In the genomic region with DNA sequence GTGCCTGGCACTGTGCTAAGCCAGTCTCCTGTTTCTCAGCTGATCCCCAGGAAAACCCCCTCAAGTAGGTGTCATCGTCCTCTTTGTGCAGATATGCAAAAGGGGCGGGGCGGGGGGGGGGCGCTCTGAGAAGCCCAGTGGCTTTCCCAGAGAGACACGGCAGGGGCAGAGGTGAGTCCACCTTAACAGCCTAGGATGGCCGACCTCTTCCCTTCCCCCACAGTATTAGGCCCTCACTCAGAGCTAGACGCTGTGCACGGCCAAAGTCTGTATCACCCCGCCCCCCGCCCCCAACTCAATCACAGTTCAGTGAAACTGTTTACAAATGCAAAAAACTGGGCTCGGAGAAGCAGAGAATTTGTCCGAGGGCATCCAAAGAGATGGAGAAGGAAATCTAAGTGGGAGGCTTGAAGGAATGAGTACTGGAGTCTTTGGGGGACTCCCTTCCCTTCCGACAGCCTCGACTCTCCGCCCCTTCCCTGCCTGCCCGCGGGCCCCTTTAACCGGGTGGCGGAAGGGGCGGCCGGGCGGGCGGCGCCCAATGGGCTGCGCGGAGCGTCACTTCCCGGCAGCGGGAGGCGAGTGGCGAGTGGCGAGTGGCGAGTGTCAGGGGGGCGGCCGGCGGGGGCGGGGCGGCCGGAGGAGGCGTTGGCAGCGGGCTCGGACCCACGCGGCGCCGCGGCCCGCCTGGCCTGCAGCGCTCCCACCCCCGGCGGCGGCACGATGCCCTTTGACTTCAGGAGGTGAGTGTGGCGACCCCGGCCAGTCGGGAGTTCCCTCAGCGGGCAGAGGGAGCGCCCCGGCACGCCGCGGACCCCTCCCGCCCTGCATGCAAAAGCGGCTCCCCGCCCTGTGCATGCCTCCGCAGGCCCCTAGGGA, we compare ENCODE assay signal across 8 cellular contexts. TPM values are rescaled to one million over a fixed set of nuclear protein-coding genes. Genes with fewer than 3 reads are reported as not detected.
DNase-seq lines count a peak whose midpoint lies in the region; ATAC-seq and TF ChIP-seq lines count a peak whose summit lies in the region.

A gene with protein sequence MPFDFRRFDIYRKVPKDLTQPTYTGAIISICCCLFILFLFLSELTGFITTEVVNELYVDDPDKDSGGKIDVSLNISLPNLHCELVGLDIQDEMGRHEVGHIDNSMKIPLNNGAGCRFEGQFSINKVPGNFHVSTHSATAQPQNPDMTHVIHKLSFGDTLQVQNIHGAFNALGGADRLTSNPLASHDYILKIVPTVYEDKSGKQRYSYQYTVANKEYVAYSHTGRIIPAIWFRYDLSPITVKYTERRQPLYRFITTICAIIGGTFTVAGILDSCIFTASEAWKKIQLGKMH (plus strand): TSS at position 561 of the 879 bp plus-strand sequence. CDS start 163 bp downstream, at position 724.

- peaks cover 8 to 44% (median 26%) of the 10 kb centered on the region in 4 donors for H3K4me1 ChIP-seq in liver (ENCODE audit: control insufficient read depth in 4 of 4, insufficient read depth in 4 of 4, low read length in 3 of 4)

- peak; percentile 52 for ATAC-seq in GM18861 (IDR thresholded peaks at IDR 0.05; ENCODE audit: unreplicated experiment)
- peak; percentile 75 for ATAC-seq in HG03064 (IDR thresholded peaks at IDR 0.05; ENCODE audit: low read depth, unreplicated experiment)

- TF ChIP-seq RAD21 in liver (IDR thresholded peaks at IDR 0.05): peak in 1 of 2 donors; percentile 47

- DNase-seq in AG08395 (ENCODE audit: low spot score) (peak; percentile 92), NCI-H524 (lab: John Stamatoyannopoulos, UW) (peak; percentile 30 to 58), dorsolateral prefrontal cortex (peak; percentile 73 to 95 (median 84))
- peak; percentile 27 to 28 for DNase-seq in activated CD4-positive, alpha-beta T cell treated with anti-CD3 and anti-CD28 coated beads, Interleukin-2, amount 50 U/mL, for 4 hours
- peak; percentile 42 to 64 for DNase-seq in stimulated activated CD4-positive, alpha-beta T cell treated with anti-CD3 and anti-CD28 coated beads, Interleukin-4, amount 100 ng/mL, for 4 hours

- H3K36me3 ChIP-seq in liver (ENCODE audit: control insufficient read depth in 4 of 4, insufficient read depth in 3 of 4, low read depth in 1 of 4, low read length in 3 of 4): no peaks in the 10 kb centered on the region

- H3K27ac ChIP-seq in dorsolateral prefrontal cortex: peak within 1 kb of the TSS; percentile 6 to 92 (median 80)
- H3K27ac ChIP-seq in liver (ENCODE audit: low read depth in 1 of 2, low read length in 2 of 2): peak within 1 kb of the TSS; percentile 84 to 97

- H3K4me3 ChIP-seq in dorsolateral prefrontal cortex (peak within 1 kb of the TSS; percentile 69 to 94 (median 83)), liver (ENCODE audit: low read depth in 1 of 3, low read length in 3 of 3) (peak within 1 kb of the TSS; percentile 65 to 84 (median 74))

- intact Hi-C loops in dorsolateral prefrontal cortex (cut with DNase I): loop anchor here in 1 of 2 donors (5.0 kb wide), 1 partner anchor 62 kb away; a partner anchor contains a TSS

- WGBS in liver: 1% methylated on average over 66 of the region's 66 CpGs

- no peaks in the 10 kb centered on the region for H3K9me3 ChIP-seq in liver (ENCODE audit: control insufficient read depth in 4 of 4, low read length in 3 of 4)

- H3K27me3 ChIP-seq in dorsolateral prefrontal cortex (no peaks in the 10 kb centered on the region), liver (ENCODE audit: control insufficient read depth in 4 of 4, insufficient read depth in 4 of 4, low read length in 3 of 4) (no peaks in the 10 kb centered on the region)

- H3K9ac ChIP-seq in liver (ENCODE audit: low read depth in 1 of 2, low read length in 2 of 2): peak within 1 kb of the TSS; percentile 73 to 90

- TF ChIP-seq CTCF in dorsolateral prefrontal cortex (IDR thresholded peaks at IDR 0.05 in 54 of 56, conservative IDR thresholded peaks at IDR 0.05 in 2 of 56; ENCODE audit: low read depth in 1 of 56, partially characterized antibody in 56 of 56) (peak in 5 of 56 donors; percentile 11 to 25 (median 14)), liver (IDR thresholded peaks at IDR 0.05; ENCODE audit: low read depth, low read length, missing input control) (no peak)

TF ChIP-seq in liver, 16 proteins besides CTCF, POLR2A, EP300 and RAD21:
- TF ChIP-seq SP1 (IDR thresholded peaks at IDR 0.05) (peak; percentile 80), FOXA2 (IDR thresholded peaks at IDR 0.05) (no peak), HNF4A (conservative IDR thresholded peaks at IDR 0.05) (peak; percentile 74 to 77), HNF4G (IDR thresholded peaks at IDR 0.05) (peak; percentile 18), GABPA (IDR thresholded peaks at IDR 0.05 in 1 of 2, conservative IDR thresholded peaks at IDR 0.05 in 1 of 2) (peak in 1 of 2 donors; percentile 78), FOXA1 (IDR thresholded peaks at IDR 0.05) (peak; percentile 14), NR2F2 (IDR thresholded peaks at IDR 0.05) (peak; percentile 62), RXRA (IDR thresholded peaks at IDR 0.05) (peak; percentile 65 to 77)
- TF ChIP-seq, protein P1, sequence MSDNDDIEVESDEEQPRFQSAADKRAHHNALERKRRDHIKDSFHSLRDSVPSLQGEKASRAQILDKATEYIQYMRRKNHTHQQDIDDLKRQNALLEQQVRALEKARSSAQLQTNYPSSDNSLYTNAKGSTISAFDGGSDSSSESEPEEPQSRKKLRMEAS (IDR thresholded peaks at IDR 0.05): no peak
TF ChIP-seq in liver: peak in this region for 7.

RNA-seq across cellular contexts. Expression of the gene that starts here (rescaled TPM):
- total RNA-seq in dorsolateral prefrontal cortex: 100 to 1,000 TPM in 4 of 120 experiments, 10 to 100 TPM in 116; 48.4 to 109 (median 68.1) TPM
- 100 to 1,000 TPM in 1 of 2 donors, 10 to 100 TPM in 1; 45.4 to 149 TPM for total RNA-seq in liver
- 100 to 1,000 TPM in 1 of 2 donors, 10 to 100 TPM in 1; 53.1 to 155 TPM for polyA plus RNA-seq in liver

Comparison
In these comparisons a context has a peak if more than half of its experiments do, and no peak if none do; other contexts are left out.
1. Peak in every context shown above with its lines: DNase-seq, ATAC-seq, H3K4me3 ChIP-seq and H3K27ac ChIP-seq.
2. DNase-seq: peak in every context shown above with its lines; median percentile 92 in AG08395; 84 in dorsolateral prefrontal cortex; 53 in stimulated activated CD4-positive, alpha-beta T cell treated with anti-CD3 and anti-CD28 coated beads, Interleukin-4, amount 100 ng/mL, for 4 hours; 44 in NCI-H524; 28 in activated CD4-positive, alpha-beta T cell treated with anti-CD3 and anti-CD28 coated beads, Interleukin-2, amount 50 U/mL, for 4 hours.